In genomic region chr14:21106506-21107359, GRCh38 we compare ENCODE assay signal across 8 cellular contexts. TPM values are rescaled to one million over a fixed set of nuclear protein-coding genes. Genes with fewer than 3 reads are reported as not detected.
DNase-seq lines count a peak whose midpoint lies in the region; ATAC-seq and TF ChIP-seq lines count a peak whose summit lies in the region.

No MANE protein-coding gene starts in this region.

- TF ChIP-seq POLR2A in ovary (IDR thresholded peaks at IDR 0.05) = no peak

- no peak for ATAC-seq in HG03280 (IDR thresholded peaks at IDR 0.05; ENCODE audit: unreplicated experiment)

- H3K4me3 ChIP-seq in MM.1S (ENCODE audit: low read length) (no peak overlapping the region), ovary (no peak overlapping the region), tibial artery (peak overlapping the region in 1 of 2 donors; percentile 21)

- H3K27ac ChIP-seq in MM.1S (ENCODE audit: low read length) (peak overlapping the region; percentile 56; the same call in 1 of the 2 replicates), ovary (peak overlapping the region in 1 of 2 donors; percentile 38), tibial artery (peak overlapping the region; percentile 23 to 36)

- H3F3A ChIP-seq in MM.1S (ENCODE audit: insufficient read depth, low read length) = peaks cover 18% of the 10 kb centered on the region

- TF ChIP-seq EP300 in ovary (IDR thresholded peaks at IDR 0.05) = no peak

- peak overlapping the region; percentile 31 for H3K4me2 ChIP-seq in MM.1S (ENCODE audit: low read depth, low read length)

- peak; percentile 74 for TF ChIP-seq CTCF in MM.1S (IDR thresholded peaks at IDR 0.05; ENCODE audit: low read length)
- peak; percentile 75 to 80 (median 77) for TF ChIP-seq CTCF in ovary (IDR thresholded peaks at IDR 0.05)
- peak; percentile 74 to 92 for TF ChIP-seq CTCF in tibial artery (IDR thresholded peaks at IDR 0.05)

- H2AFZ ChIP-seq in MM.1S (ENCODE audit: low read length) = peak overlapping the region; percentile 52

- no peaks in the 10 kb centered on the region for H3K27me3 ChIP-seq in MM.1S (replicated peaks; ENCODE audit: insufficient read depth, low read length)
- no peaks in the 10 kb centered on the region for H3K27me3 ChIP-seq in ovary
- H3K27me3 ChIP-seq in tibial artery = no peaks in the 10 kb centered on the region

- no peaks in the 10 kb centered on the region for H4K20me1 ChIP-seq in MM.1S (ENCODE audit: insufficient read depth, low read length)

- 28 to 29% (median 28%) methylated on average over 12 to 13 of the region's 13 CpGs for WGBS in ovary, 3 donors

- H3K4me1 ChIP-seq in MM.1S (ENCODE audit: low read length) = peaks cover 43% of the 10 kb centered on the region
- peaks cover 2% of the 10 kb centered on the region for H3K4me1 ChIP-seq in ovary (ENCODE audit: insufficient read depth)
- peaks cover 0 to 33% (median 26%) of the 10 kb centered on the region in 4 donors for H3K4me1 ChIP-seq in tibial artery

- DNase-seq in DMS79 treated with DMSO at 0.1 percent for 48 hours (lab: John Stamatoyannopoulos, UW) (peak; percentile 93), MM.1S (peak; percentile 61), SK-MEL-5 (ENCODE audit: low read depth, low spot score) (peak; percentile 87), globus pallidus (ENCODE audit: low spot score) (peak; percentile 79), ovary (peak; percentile 78 to 87 (median 83)), tibial artery (peak; percentile 73 to 85)
- DNase-seq in activated naive CD4-positive, alpha-beta T cell treated with anti-CD3 and anti-CD28 coated beads, Interleukin-2, amount 50 U/mL, for 16 hours = peak; percentile 79

- no peaks in the 10 kb centered on the region for H3K79me2 ChIP-seq in MM.1S (ENCODE audit: low read length)

- no peaks in the 10 kb centered on the region for H3K9me3 ChIP-seq in MM.1S (replicated peaks; ENCODE audit: insufficient read depth, low read length)
- H3K9me3 ChIP-seq in ovary = no peaks in the 10 kb centered on the region
- no peaks in the 10 kb centered on the region for H3K9me3 ChIP-seq in tibial artery

- no peaks in the 10 kb centered on the region for H3K36me3 ChIP-seq in MM.1S (replicated peaks; ENCODE audit: insufficient read depth, low read length)
- no peaks in the 10 kb centered on the region for H3K36me3 ChIP-seq in ovary
- no peaks in the 10 kb centered on the region for H3K36me3 ChIP-seq in tibial artery

- in situ Hi-C loops in SK-MEL-5 (cut with HindIII; ENCODE audit: low pct_unique_long_range_greater_than_20kb, low sequenced_read_pairs) = no loop called here

- intact Hi-C loops in ovary (cut with DNase I) = loop anchor here in 3 of 4 donors (10.0 kb wide), 4 partner anchors 92 to 422 kb away; partner anchors contain the start of genes ANG (in 1 of the 3), HNRNPC (in 1 of the 3) and RNASE4 (in 1 of the 3)
- intact Hi-C loops in tibial artery (cut with DNase I; ENCODE audit: low total_unique reads) = loop anchor here (1.0 kb wide), 1 partner anchor 15 kb away; no protein-coding TSS in a partner anchor

- H3K9me2 ChIP-seq in MM.1S (replicated peaks; ENCODE audit: insufficient read depth, low read length) = no peaks in the 10 kb centered on the region

- H3K9ac ChIP-seq in MM.1S (ENCODE audit: low read length) = no peak overlapping the region; the same call in 1 of the 2 replicates

RNA-seq across cellular contexts. Expression of gene TMEM253, which starts 5.9 kb away (rescaled TPM):
- 0.11 TPM in 1 of 2 replicates, not detected in the other for total RNA-seq in SK-MEL-5 (2014; rRNA removed; shearing (Covaris generic))
- 0.05 TPM in 1 of 2 replicates, not detected in the other for polyA plus RNA-seq in SK-MEL-5 (2015; cell fraction: cytosol; rRNA removed)
- not detected in 2 replicates for polyA plus RNA-seq in SK-MEL-5 (2015; cell fraction: nucleus; rRNA removed)
- total RNA-seq in ovary = 1 to 10 TPM in 2 of 7 donors, under 1 TPM in 5; 0.24 to 1.3 (median 0.56) TPM
- polyA plus RNA-seq in ovary = under 1 TPM; 0.40 to 0.98 TPM

RNA-seq across cellular contexts. Expression of gene ZNF219, which starts 8.3 kb away (rescaled TPM):
- 5.5 and 5.9 TPM in 2 replicates for total RNA-seq in SK-MEL-5 (2014; rRNA removed; shearing (Covaris generic))
- polyA plus RNA-seq in SK-MEL-5 (2015; cell fraction: cytosol; rRNA removed) = 15.4 and 17.6 TPM in 2 replicates
- polyA plus RNA-seq in SK-MEL-5 (2015; cell fraction: nucleus; rRNA removed) = 34.6 and 47.0 TPM in 2 replicates
- total RNA-seq in ovary = 10 to 100 TPM; 27.7 to 60.9 (median 33.4) TPM
- 10 to 100 TPM in 1 of 2 donors, 1 to 10 TPM in 1; 4.8 to 31.0 TPM for polyA plus RNA-seq in ovary

RNA-seq across cellular contexts. Expression of gene ARHGEF40, which starts 36.6 kb away (rescaled TPM):
- total RNA-seq in SK-MEL-5 (2014; rRNA removed; shearing (Covaris generic)) = 16.0 and 19.7 TPM in 2 replicates
- polyA plus RNA-seq in SK-MEL-5 (2015; cell fraction: cytosol; rRNA removed) = 26.1 and 28.5 TPM in 2 replicates
- polyA plus RNA-seq in SK-MEL-5 (2015; cell fraction: nucleus; rRNA removed) = 64.7 and 65.0 TPM in 2 replicates
- 10 to 100 TPM; 31.0 to 98.3 (median 66.1) TPM for total RNA-seq in ovary
- 10 to 100 TPM; 29.8 to 34.3 TPM for polyA plus RNA-seq in ovary

RNA-seq across cellular contexts. Expression of gene RNASE8, which starts 49.1 kb away (rescaled TPM):
- total RNA-seq in SK-MEL-5 (2014; rRNA removed; shearing (Covaris generic)) = not detected in 2 replicates
- not detected in 2 replicates for polyA plus RNA-seq in SK-MEL-5 (2015; cell fraction: cytosol; rRNA removed)
- polyA plus RNA-seq in SK-MEL-5 (2015; cell fraction: nucleus; rRNA removed) = not detected in 2 replicates
- not detected for total RNA-seq in ovary
- polyA plus RNA-seq in ovary = not detected

RNA-seq across cellular contexts. Expression of gene OR5AU1, which starts 49.1 kb away (rescaled TPM):
- total RNA-seq in SK-MEL-5 (2014; rRNA removed; shearing (Covaris generic)) = not detected in 2 replicates
- not detected in 2 replicates for polyA plus RNA-seq in SK-MEL-5 (2015; cell fraction: cytosol; rRNA removed)
- not detected in 2 replicates for polyA plus RNA-seq in SK-MEL-5 (2015; cell fraction: nucleus; rRNA removed)
- not detected for total RNA-seq in ovary
- not detected for polyA plus RNA-seq in ovary
